In genomic region chr4:73257995-73258667, GRCh38 we compare ENCODE assay signal across 8 cellular contexts. TPM values are rescaled to one million over a fixed set of nuclear protein-coding genes. Genes with fewer than 3 reads are reported as not detected.
DNase-seq lines count a peak whose midpoint lies in the region; ATAC-seq and TF ChIP-seq lines count a peak whose summit lies in the region.

No MANE protein-coding gene starts in this region.

- peak overlapping the region; percentile 98 for H3K4me3 ChIP-seq in Jurkat, Clone E6-1 (ENCODE audit: low read length)
- H3K4me3 ChIP-seq in foreskin fibroblast (ENCODE audit: low read depth in 1 of 2, low read length in 2 of 2): peak overlapping the region; percentile 93 to 94

- TF ChIP-seq CTCF in foreskin fibroblast (IDR thresholded peaks at IDR 0.05; ENCODE audit: low read depth, low read length): no peak

- ATAC-seq in GM21737 (IDR thresholded peaks at IDR 0.05; ENCODE audit: unreplicated experiment): peak; percentile 28

- DNase-seq in stimulated activated CD4-positive, alpha-beta T cell treated with anti-CD3 and anti-CD28 coated beads, Interleukin-1b, Interleukin-23, amount 100 ng/mL, for 1 hour (ENCODE audit: low read depth in 2 of 2): peak; percentile 0 to 10
- DNase-seq in stimulated activated CD4-positive, alpha-beta T cell treated with anti-CD3 and anti-CD28 coated beads, Interleukin-1b, Interleukin-23, amount 100 ng/mL, for 48 hours: no peak
- DNase-seq in Jurkat, Clone E6-1 (ENCODE audit: low read depth, low spot score): peak; percentile 18
- peak; percentile 23 for DNase-seq in activated CD8-positive, alpha-beta memory T cell treated with anti-CD3 and anti-CD28 coated beads, Interleukin-2, amount 50 U/mL, for 1 hour (ENCODE audit: extremely low read depth)
- DNase-seq in foreskin fibroblast (peak; percentile 29 to 65), occipital lobe (lab: John Stamatoyannopoulos, UW) (peak; percentile 13), kidney tubule cell (ENCODE audit: low spot score) (no peak)

RNA-seq across cellular contexts. Expression of gene ANKRD17, which starts 0.5 kb away (rescaled TPM):
- polyA plus RNA-seq in Jurkat, Clone E6-1 (2012; ENCODE audit: insufficient read depth, insufficient read length): 31.4 TPM
- 79.2 TPM for total RNA-seq in occipital lobe

Comparison
In these comparisons a context has a peak if more than half of its experiments do, and no peak if none do; other contexts are left out.
1. DNase-seq: peak in stimulated activated CD4-positive, alpha-beta T cell treated with anti-CD3 and anti-CD28 coated beads, Interleukin-1b, Interleukin-23, amount 100 ng/mL, for 1 hour (2 of 2), Jurkat, Clone E6-1 (single experiment), activated CD8-positive, alpha-beta memory T cell treated with anti-CD3 and anti-CD28 coated beads, Interleukin-2, amount 50 U/mL, for 1 hour (single experiment), foreskin fibroblast (2 of 2) and occipital lobe (single experiment); none in stimulated activated CD4-positive, alpha-beta T cell treated with anti-CD3 and anti-CD28 coated beads, Interleukin-1b, Interleukin-23, amount 100 ng/mL, for 48 hours (single experiment) and kidney tubule cell (single experiment).